Comparison of ENCODE assay signal across 8 cellular contexts in the genomic region with DNA sequence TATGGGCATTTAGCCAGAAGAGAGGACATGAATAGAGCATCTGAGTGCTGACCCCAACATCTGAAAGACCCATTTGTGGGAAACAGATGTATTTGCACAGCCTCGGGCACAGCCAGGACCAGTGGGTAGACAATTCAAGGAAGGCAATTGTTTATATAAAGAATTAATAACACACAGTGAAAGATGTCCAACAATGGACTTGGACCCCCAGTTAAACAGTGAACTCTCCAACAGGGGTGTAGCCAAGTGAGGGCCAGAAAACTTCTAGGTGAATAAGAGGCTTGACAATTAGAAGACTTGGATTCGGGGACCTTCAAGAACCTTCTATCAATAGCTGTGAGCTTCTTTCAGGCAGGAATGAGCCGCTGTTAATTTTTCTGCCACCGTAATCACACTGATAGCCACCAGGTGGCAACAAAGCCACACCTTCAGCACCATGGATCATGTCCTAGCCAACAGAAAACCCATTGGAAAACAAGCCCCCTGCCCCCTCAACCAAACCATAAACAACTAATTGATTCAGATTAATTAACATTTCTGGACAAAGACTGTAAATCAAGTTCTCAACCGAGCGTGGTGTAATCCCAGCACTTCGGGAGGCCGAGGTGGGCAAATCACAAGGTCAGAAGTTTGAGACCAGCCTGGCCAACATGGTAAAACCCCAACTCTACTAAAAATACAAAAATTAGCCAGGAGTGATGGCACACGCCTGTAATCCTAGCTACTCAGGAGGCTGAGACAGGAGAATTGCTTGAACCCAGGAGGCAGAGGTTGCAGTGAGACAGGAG. TPM values are rescaled to one million over a fixed set of nuclear protein-coding genes. Genes with fewer than 3 reads are reported as not detected.
DNase-seq lines count a peak whose midpoint lies in the region; ATAC-seq and TF ChIP-seq lines count a peak whose summit lies in the region.

No MANE protein-coding gene starts in this region.

- no peak overlapping the region for H2AK5ac ChIP-seq in IMR-90 (ENCODE audit: low read depth, low read length)

- DNase-seq in DMS53 treated with DMSO at 0.1 percent for 48 hours (lab: John Stamatoyannopoulos, UW; ENCODE audit: unreplicated experiment), result peak; percentile 40
- peak; percentile 33 for DNase-seq in IMR-90
- peak; percentile 86 for DNase-seq in RWPE1 (ENCODE audit: low spot score)
- DNase-seq in activated naive CD4-positive, alpha-beta T cell treated with anti-CD3 and anti-CD28 coated beads, Interleukin-2, amount 50 U/mL, for 72 hours (ENCODE audit: low spot score in 2 of 2), result peak in 1 of 2 donors; percentile 36
- DNase-seq in glutamatergic neuron, result peak; percentile 46
- DNase-seq in putamen (ENCODE audit: low spot score), result peak; percentile 34
- DNase-seq in omental fat pad (ENCODE audit: low spot score), result no peak

- H3K4me3 Mint-ChIP-seq in glutamatergic neuron (ENCODE audit: unreplicated experiment), result no peak overlapping the region

- H2AK9ac ChIP-seq in IMR-90 (replicated peaks; ENCODE audit: low read depth, low read length, poor library complexity), result no peak overlapping the region

- H3K36me3 ChIP-seq in IMR-90 (ENCODE audit: control insufficient read depth, insufficient read depth, low read length), result no peaks in the 10 kb centered on the region

- no peak overlapping the region for H3K56ac ChIP-seq in IMR-90 (ENCODE audit: extremely low read depth, insufficient read depth, low read length)

- no peak overlapping the region for H4K8ac ChIP-seq in IMR-90 (ENCODE audit: low read depth in 2 of 2, low read length in 2 of 2)

- H3K9me3 Mint-ChIP-seq in activated naive CD4-positive, alpha-beta T cell treated with anti-CD3 and anti-CD28 coated beads, Interleukin-2, amount 50 U/mL, for 72 hours, result no peaks in the 10 kb centered on the region
- H3K9me3 Mint-ChIP-seq in glutamatergic neuron (ENCODE audit: unreplicated experiment), result no peaks in the 10 kb centered on the region

- no peak overlapping the region for H3K18ac ChIP-seq in IMR-90 (ENCODE audit: low read depth, low read length)

- no peaks in the 10 kb centered on the region for H3K9me1 ChIP-seq in IMR-90 (ENCODE audit: insufficient read depth, low read length)

- no peak overlapping the region for H3K27ac Mint-ChIP-seq in activated naive CD4-positive, alpha-beta T cell treated with anti-CD3 and anti-CD28 coated beads, Interleukin-2, amount 50 U/mL, for 72 hours
- no peak overlapping the region for H3K27ac Mint-ChIP-seq in glutamatergic neuron (ENCODE audit: unreplicated experiment)

- H3K27ac ChIP-seq in IMR-90 (ENCODE audit: insufficient read depth, low read length) (no peak overlapping the region), RWPE1 (no peak overlapping the region)

- no peak overlapping the region for H3K9ac ChIP-seq in IMR-90 (ENCODE audit: low read depth, low read length)

- H2BK20ac ChIP-seq in IMR-90 (ENCODE audit: low read depth, low read length), result no peak overlapping the region

- no peaks in the 10 kb centered on the region for H3K9me3 ChIP-seq in IMR-90 (ENCODE audit: control insufficient read depth, insufficient read depth, low read length)

- no peaks in the 10 kb centered on the region for H3K36me3 Mint-ChIP-seq in activated naive CD4-positive, alpha-beta T cell treated with anti-CD3 and anti-CD28 coated beads, Interleukin-2, amount 50 U/mL, for 72 hours
- no peaks in the 10 kb centered on the region for H3K36me3 Mint-ChIP-seq in glutamatergic neuron (ENCODE audit: unreplicated experiment)

- no peak overlapping the region for H3K4ac ChIP-seq in IMR-90 (ENCODE audit: low read depth, low read length)

- no peaks in the 10 kb centered on the region for H3K4me1 ChIP-seq in IMR-90 (ENCODE audit: control insufficient read depth, insufficient read depth, low read length)

- no peaks in the 10 kb centered on the region for H4K20me1 ChIP-seq in IMR-90 (ENCODE audit: insufficient read depth, low read length)

- peak; percentile 87 for ATAC-seq in IMR-90 (ENCODE audit: low read depth)
- ATAC-seq in activated naive CD4-positive, alpha-beta T cell treated with anti-CD3 and anti-CD28 coated beads, Interleukin-2, amount 50 U/mL, for 72 hours, result peak; percentile 59 to 69
- ATAC-seq in omental fat pad (ENCODE audit: low FRiP score), result no peak
- ATAC-seq in HG03280 (IDR thresholded peaks at IDR 0.05; ENCODE audit: unreplicated experiment), result no peak

- intact Hi-C loops in IMR-90 (cut with micrococcal nuclease), result loop anchor here (1.0 to 5.0 kb wide), 2 partner anchors 243 to 643 kb away; no protein-coding TSS in a partner anchor

- no peak overlapping the region for H4K91ac ChIP-seq in IMR-90 (ENCODE audit: insufficient read depth, low read depth, low read length)

- no TSS peak for BruUV-seq in IMR-90 (replicated peaks; lab: Mats Ljungman, UMichigan)

- no peaks in the 10 kb centered on the region for H3K79me1 ChIP-seq in IMR-90 (ENCODE audit: low read depth in 1 of 2, low read length in 2 of 2)

- H3K23ac ChIP-seq in IMR-90 (ENCODE audit: low read depth, low read length), result no peak overlapping the region

- H2BK5ac ChIP-seq in IMR-90 (ENCODE audit: low read depth, low read length, poor library complexity, severe bottlenecking), result no peak overlapping the region

- H3K27me3 Mint-ChIP-seq in glutamatergic neuron (ENCODE audit: unreplicated experiment), result peaks cover under 1% of the 10 kb centered on the region

- peak; percentile 68 for TF ChIP-seq CTCF in IMR-90 (conservative IDR thresholded peaks at IDR 0.05; ENCODE audit: low read depth, low read length)
- peak; percentile 96 for TF ChIP-seq CTCF in RWPE1 (conservative IDR thresholded peaks at IDR 0.05; ENCODE audit: low read depth)
- TF ChIP-seq CTCF in glutamatergic neuron (IDR thresholded peaks at IDR 0.05; ENCODE audit: partially characterized antibody, unreplicated experiment), result peak; percentile 79
- no peak for TF ChIP-seq CTCF in omental fat pad (IDR thresholded peaks at IDR 0.05)

- H2BK120ac ChIP-seq in IMR-90 (ENCODE audit: low read depth, low read length), result no peak overlapping the region

- H3K14ac ChIP-seq in IMR-90 (replicated peaks; ENCODE audit: low read depth, low read length), result no peak overlapping the region

- WGBS in IMR-90 (ENCODE audit: extremely low coverage in 2 of 2, insufficient read length in 1 of 2), 2 experiments, result 0% methylated on average over 1 of the region's 9 CpGs; no CpG with 5 or more reads in 1 of the 2 experiments

- H3K27me3 ChIP-seq in IMR-90 (ENCODE audit: control insufficient read depth, insufficient read depth, low read length), result peaks cover 7% of the 10 kb centered on the region

- CTCF ChIA-PET in IMR-90 (lab: Yijun Ruan, JAX) (interaction anchor here (0.6 to 1.0 kb wide), 3 partner anchors 13 to 645 kb away, joined by 3 to 4 read pairs (median 4); no protein-coding TSS in a partner anchor), RWPE1 (lab: Yijun Ruan, JAX) (interaction anchor here (0.5 to 2.1 kb wide), 35 partner anchors 8 to 1851 kb away, joined by 3 to 10 read pairs (median 3); a partner anchor contains a TSS)

- H2BK15ac ChIP-seq in IMR-90 (ENCODE audit: low read depth, low read length), result no peak overlapping the region

- TF ChIP-seq POLR2A in IMR-90 (IDR thresholded peaks at IDR 0.05; ENCODE audit: low read depth, low read length), result no peak

- dilution Hi-C loops in IMR-90 (cut with HindIII; ENCODE audit: low sequenced_read_pairs, unreplicated experiment), result no loop called here

- no peak overlapping the region for H4K5ac ChIP-seq in IMR-90 (ENCODE audit: low read depth, low read length)

- TF ChIP-seq RAD21 in IMR-90 (IDR thresholded peaks at IDR 0.05; ENCODE audit: low read length), result peak; percentile 80

- H3K4me1 Mint-ChIP-seq in glutamatergic neuron (ENCODE audit: low read depth, unreplicated experiment), result peaks cover 2% of the 10 kb centered on the region

- in situ Hi-C loops in IMR-90 (cut with MboI; ENCODE audit: low sequenced_read_pairs), result no loop called here

- no peak overlapping the region for H3K4me3 ChIP-seq in IMR-90 (ENCODE audit: insufficient read depth, low read depth, low read length)

- H3K4me2 ChIP-seq in IMR-90 (ENCODE audit: low read depth, low read length), result no peak overlapping the region

- POLR2A ChIA-PET in IMR-90 (lab: Charles Lee; ENCODE audit: unreplicated experiment), result interaction anchor here (1.0 kb wide), 1 partner anchor 8 kb away, joined by 3 read pairs; no protein-coding TSS in a partner anchor
- POLR2A ChIA-PET in RWPE1 (lab: Yijun Ruan, JAX; ENCODE audit: low non-redundant PET), result no interaction called here

- no peak overlapping the region for H2AFZ ChIP-seq in IMR-90 (replicated peaks; ENCODE audit: low read length, poor library complexity)

TF ChIP-seq in IMR-90, 13 proteins besides CTCF, POLR2A, EP300 and RAD21:
- TF ChIP-seq SMC3 (IDR thresholded peaks at IDR 0.05; ENCODE audit: low read depth, low read length), result peak; percentile 63
- TF ChIP-seq, protein P1, sequence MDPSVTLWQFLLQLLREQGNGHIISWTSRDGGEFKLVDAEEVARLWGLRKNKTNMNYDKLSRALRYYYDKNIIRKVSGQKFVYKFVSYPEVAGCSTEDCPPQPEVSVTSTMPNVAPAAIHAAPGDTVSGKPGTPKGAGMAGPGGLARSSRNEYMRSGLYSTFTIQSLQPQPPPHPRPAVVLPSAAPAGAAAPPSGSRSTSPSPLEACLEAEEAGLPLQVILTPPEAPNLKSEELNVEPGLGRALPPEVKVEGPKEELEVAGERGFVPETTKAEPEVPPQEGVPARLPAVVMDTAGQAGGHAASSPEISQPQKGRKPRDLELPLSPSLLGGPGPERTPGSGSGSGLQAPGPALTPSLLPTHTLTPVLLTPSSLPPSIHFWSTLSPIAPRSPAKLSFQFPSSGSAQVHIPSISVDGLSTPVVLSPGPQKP (IDR thresholded peaks at IDR 0.05; ENCODE audit: borderline replicate concordance, low read depth, low read length), result no peak
- TF ChIP-seq MAFK (IDR thresholded peaks at IDR 0.05; ENCODE audit: low read depth, low read length), result 0 out of 2 replicates have a peak, but pooled peaks have one; percentile 4

RNA-seq across cellular contexts. Expression of a gene that starts 8.8 kb away (rescaled TPM):
- total RNA-seq in IMR-90 (2012; rRNA removed), result 72.4 and 74.2 TPM in 2 replicates
- polyA plus RNA-seq in IMR-90 (2012; rRNA removed), result 116 and 134 TPM in 2 replicates
- 27.8 and 48.5 TPM in 2 replicates for polyA plus RNA-seq in IMR-90 (2012; cell fraction: cytosol; rRNA removed)
- 79.1 and 499 TPM in 2 replicates for polyA plus RNA-seq in IMR-90 (2012; cell fraction: nucleus; rRNA removed; ENCODE audit: low replicate concordance)
- 100 to 1,000 TPM; 105 to 159 TPM for total RNA-seq in activated naive CD4-positive, alpha-beta T cell treated with anti-CD3 and anti-CD28 coated beads, Interleukin-2, amount 50 U/mL, for 72 hours
- 161 TPM for total RNA-seq in glutamatergic neuron (ENCODE audit: unreplicated experiment)
- total RNA-seq in omental fat pad, result 100 to 1,000 TPM in 1 of 4 donors, 10 to 100 TPM in 3; 64.4 to 122 (median 81.7) TPM

RNA-seq across cellular contexts. Expression of a gene that starts 58.6 kb away (rescaled TPM):
- total RNA-seq in IMR-90 (2012; rRNA removed), result 1.7 and 2.2 TPM in 2 replicates
- 4.3 and 4.5 TPM in 2 replicates for polyA plus RNA-seq in IMR-90 (2012; rRNA removed)
- 1.1 TPM in 2 replicates for polyA plus RNA-seq in IMR-90 (2012; cell fraction: cytosol; rRNA removed)
- 38.8 and 40.5 TPM in 2 replicates for polyA plus RNA-seq in IMR-90 (2012; cell fraction: nucleus; rRNA removed; ENCODE audit: low replicate concordance)
- 10 to 100 TPM in 1 of 2 donors, 1 to 10 TPM in 1; 9.1 to 15.3 TPM for total RNA-seq in activated naive CD4-positive, alpha-beta T cell treated with anti-CD3 and anti-CD28 coated beads, Interleukin-2, amount 50 U/mL, for 72 hours
- total RNA-seq in glutamatergic neuron (ENCODE audit: unreplicated experiment), result 19.9 TPM
- total RNA-seq in omental fat pad, result 1 to 10 TPM; 6.5 to 9.8 (median 7.4) TPM

Comparison
In these comparisons a context has a peak if more than half of its experiments do, and no peak if none do; other contexts are left out.
1. ATAC-seq: peak in IMR-90 (single experiment) and activated naive CD4-positive, alpha-beta T cell treated with anti-CD3 and anti-CD28 coated beads, Interleukin-2, amount 50 U/mL, for 72 hours (2 of 2); none in omental fat pad (single experiment) and HG03280 (single experiment).
2. CTCF ChIP-seq: peak in IMR-90 (single experiment), RWPE1 (single experiment) and glutamatergic neuron (single experiment); none in omental fat pad (0 of 3).